8 cellular contexts compared by ENCODE assay signal in the genomic region with DNA sequence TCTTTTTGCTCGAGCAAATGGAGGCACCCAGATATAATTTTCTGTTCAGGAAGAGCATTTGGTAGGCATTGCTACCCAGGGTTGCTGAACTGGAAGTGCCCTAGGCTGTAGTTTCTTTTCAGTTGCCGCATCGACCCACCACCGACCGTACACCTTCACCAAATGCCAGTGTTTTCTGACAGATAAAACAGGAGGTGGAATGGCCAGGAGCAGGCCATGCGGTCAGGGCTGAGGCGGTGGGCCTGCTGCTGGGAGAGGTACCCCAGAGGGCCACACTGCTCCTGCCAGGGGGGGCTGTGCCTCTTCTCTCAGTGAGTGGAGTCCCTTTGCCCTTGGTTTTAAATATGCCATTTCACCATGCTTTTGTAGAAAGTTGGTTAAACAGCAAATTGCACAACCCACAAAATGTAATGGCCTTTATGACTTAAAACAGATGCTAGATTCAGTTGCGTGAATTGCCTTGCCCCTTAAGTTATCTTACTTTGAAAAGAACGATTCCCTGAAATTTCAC. TPM values are rescaled to one million over a fixed set of nuclear protein-coding genes. Genes with fewer than 3 reads are reported as not detected.
DNase-seq lines count a peak whose midpoint lies in the region; ATAC-seq and TF ChIP-seq lines count a peak whose summit lies in the region.

No MANE protein-coding gene starts in this region.

- H3K27me3 ChIP-seq in BE2C = no peaks in the 10 kb centered on the region

- H3K36me3 Mint-ChIP-seq in naive B cell = peaks cover 0 to 7% of the 10 kb centered on the region in 2 donors

- ATAC-seq in naive B cell (ENCODE audit: low read depth in 2 of 2) (no peak), HG03378 (IDR thresholded peaks at IDR 0.05; ENCODE audit: unreplicated experiment) (no peak)

- H3K36me3 ChIP-seq in BE2C = no peaks in the 10 kb centered on the region

- H3K27ac ChIP-seq in cingulate gyrus (ENCODE audit: low read depth, low read length) = peak overlapping the region; percentile 69

- DNase-seq in BE2C (no peak), NCI-H69 (lab: John Stamatoyannopoulos, UW) (peak; percentile 67), naive B cell (no peak), DMS 273 treated with DMSO at 0.1 percent for 48 hours (lab: John Stamatoyannopoulos, UW) (no peak), OCI-M2 (lab: John Stamatoyannopoulos, UW; ENCODE audit: unreplicated experiment) (no peak), NCI-H1105 treated with DMSO at 0.1 percent for 48 hours (lab: John Stamatoyannopoulos, UW) (no peak)

- H3K27me3 Mint-ChIP-seq in naive B cell = no peaks in the 10 kb centered on the region

- H3K27ac Mint-ChIP-seq in naive B cell = peak overlapping the region; percentile 58 to 94 (median 85)

- H3K4me3 ChIP-seq in BE2C (ENCODE audit: low read depth, low read length) = peak overlapping the region; percentile 46

- peaks cover 32 to 42% (median 36%) of the 10 kb centered on the region in 3 donors for H3K4me1 Mint-ChIP-seq in naive B cell

- H3K4me3 Mint-ChIP-seq in naive B cell = peak overlapping the region; percentile 80 to 91 (median 86)

- no peaks in the 10 kb centered on the region for H3K9me3 ChIP-seq in BE2C

- peaks cover 5% of the 10 kb centered on the region; the same call in 1 of the 2 replicates for H3K4me1 ChIP-seq in BE2C

- no peak for TF ChIP-seq CTCF in BE2C (IDR thresholded peaks at IDR 0.05; ENCODE audit: low read depth, low read length)

- peaks cover 0 to 9% (median 5%) of the 10 kb centered on the region in 7 donors for H3K9me3 Mint-ChIP-seq in naive B cell

RNA-seq across cellular contexts. Expression of a gene that starts 36.5 kb away (rescaled TPM):
- polyA plus RNA-seq in BE2C (2012; ENCODE audit: insufficient read depth, insufficient read length, low read depth) = 10.4 TPM
- polyA plus RNA-seq in naive B cell (ENCODE audit: low read depth in 6 of 6) = 1 to 10 TPM in 5 of 6 donors, under 1 TPM in 1; 0.41 to 2.2 (median 1.7) TPM

RNA-seq across cellular contexts. Expression of a gene that starts 38.2 kb away (rescaled TPM):
- 6.2 TPM for polyA plus RNA-seq in BE2C (2012; ENCODE audit: insufficient read depth, insufficient read length, low read depth)
- polyA plus RNA-seq in naive B cell (ENCODE audit: low read depth in 6 of 6) = 10 to 100 TPM; 14.7 to 36.8 (median 22.5) TPM
